ENCODE assay signal across 10 cellular contexts in genomic region chr19:15550847-15551182, GRCh38. TPM values are rescaled to one million over a fixed set of nuclear protein-coding genes. Genes with fewer than 3 reads are reported as not detected.
A peak's percentile ranks its signal among the peaks of the same experiment; 100 is the strongest.
DNase-seq lines count a peak whose midpoint lies in the region; ATAC-seq and TF ChIP-seq lines count a peak whose summit lies in the region.
"Had no signal": no experiment of that assay in that cellular context is flagged by ENCODE, and none has a peak within 500 bp of the region (broad histone marks: within the 10 kb centered on the region; RNA-seq: fewer than 3 reads in every experiment).

No MANE protein-coding gene starts in this region.

- H3K4me3 Mint-ChIP-seq in activated naive CD4-positive, alpha-beta T cell treated with anti-CD3 and anti-CD28 coated beads for 36 hours, result peak overlapping the region; percentile 73
- H3K4me3 Mint-ChIP-seq in memory B cell, result peak overlapping the region; percentile 74

- no peak for TF ChIP-seq CTCF in AG04450 (IDR thresholded peaks at IDR 0.05; ENCODE audit: low read depth, low read length)
- TF ChIP-seq CTCF in GM12872 (IDR thresholded peaks at IDR 0.05; ENCODE audit: insufficient read depth, low read depth, low read length), result peak; percentile 34

- no peak overlapping the region for H3K27ac ChIP-seq in AG04450 (ENCODE audit: low read depth, low read length)
- H3K27ac ChIP-seq: adrenal gland had no signal

- H3K9me3 ChIP-seq in AG04450 (ENCODE audit: control insufficient read depth, insufficient read depth, low read length), result peaks cover 7% of the 10 kb centered on the region; the same call in 1 of the 2 replicates
- H3K9me3 ChIP-seq: adrenal gland had no signal

- POLR2A ChIA-PET in AG04450 (lab: Yijun Ruan, JAX), result interaction anchor here (1.0 kb wide), 1 partner anchor 99 kb away, joined by 3 read pairs; no protein-coding TSS in a partner anchor

- H3K27ac Mint-ChIP-seq in activated naive CD4-positive, alpha-beta T cell treated with anti-CD3 and anti-CD28 coated beads for 36 hours, result no peak overlapping the region
- H3K27ac Mint-ChIP-seq in memory B cell, result no peak overlapping the region

- ATAC-seq in memory B cell (ENCODE audit: low read depth), result no peak
- ATAC-seq in HG02970 (IDR thresholded peaks at IDR 0.05; ENCODE audit: low FRiP score, unreplicated experiment), result no peak
- no peak for ATAC-seq in HG03097 (IDR thresholded peaks at IDR 0.05; ENCODE audit: low FRiP score, unreplicated experiment)
- no peak for ATAC-seq in HG03460 (IDR thresholded peaks at IDR 0.05; ENCODE audit: unreplicated experiment)
- no peak for ATAC-seq in HG03354 (IDR thresholded peaks at IDR 0.05; ENCODE audit: poor library complexity, severe bottlenecking, unreplicated experiment)

- no peaks in the 10 kb centered on the region for H3K9me3 Mint-ChIP-seq in activated naive CD4-positive, alpha-beta T cell treated with anti-CD3 and anti-CD28 coated beads for 36 hours
- H3K9me3 Mint-ChIP-seq in memory B cell, result peaks cover 2% of the 10 kb centered on the region

- peak overlapping the region; percentile 27; the same call in 1 of the 2 replicates for H3K4me3 ChIP-seq in AG04450 (ENCODE audit: low read depth, low read length)

- H3K36me3 Mint-ChIP-seq in activated naive CD4-positive, alpha-beta T cell treated with anti-CD3 and anti-CD28 coated beads for 36 hours (ENCODE audit: low read depth), result no peaks in the 10 kb centered on the region
- no peaks in the 10 kb centered on the region for H3K36me3 Mint-ChIP-seq in memory B cell

- intact Hi-C loops in activated naive CD4-positive, alpha-beta T cell treated with anti-CD3 and anti-CD28 coated beads for 36 hours (cut with micrococcal nuclease), result loop anchor here (1.0 kb wide), 2 partner anchors 84 to 132 kb away; no protein-coding TSS in a partner anchor

- DNase-seq in AG04450 (ENCODE audit: low read depth, low spot score) (no peak), memory B cell (ENCODE audit: low spot score in 2 of 2) (no peak)
- DNase-seq in activated naive CD4-positive, alpha-beta T cell treated with anti-CD3 and anti-CD28 coated beads for 36 hours, result peak; percentile 41
- DNase-seq: kidney glomerular epithelial cell had no signal

- CTCF ChIA-PET in AG04450 (lab: Charles Lee), result interaction anchor here (0.5 kb wide), 1 partner anchor 31 kb away, joined by 4 read pairs; no protein-coding TSS in a partner anchor
- CTCF ChIA-PET in activated naive CD4-positive, alpha-beta T cell treated with anti-CD3 and anti-CD28 coated beads for 36 hours (lab: Charles Lee), result interaction anchor here (0.6 to 4.1 kb wide), 9 partner anchors 9 to 131 kb away, joined by 3 to 28 read pairs (median 3); partner anchors contain the start of gene AKAP8L

- no peaks in the 10 kb centered on the region for H3K27me3 Mint-ChIP-seq in activated naive CD4-positive, alpha-beta T cell treated with anti-CD3 and anti-CD28 coated beads for 36 hours (ENCODE audit: low read depth)
- peaks cover 17% of the 10 kb centered on the region for H3K27me3 Mint-ChIP-seq in memory B cell

- H3K4me1 Mint-ChIP-seq in activated naive CD4-positive, alpha-beta T cell treated with anti-CD3 and anti-CD28 coated beads for 36 hours (ENCODE audit: low read depth), result peaks cover 22% of the 10 kb centered on the region
- peaks cover 12% of the 10 kb centered on the region for H3K4me1 Mint-ChIP-seq in memory B cell

- peaks cover 5% of the 10 kb centered on the region for H3K27me3 ChIP-seq in AG04450 (ENCODE audit: control insufficient read depth, insufficient read depth, low read length)

RNA-seq across cellular contexts. Expression of gene CYP4F22, which starts 42.5 kb away (rescaled TPM):
- not detected in 2 replicates for polyA plus RNA-seq in AG04450 (2011; rRNA removed)
- not detected in 2 replicates for polyA minus RNA-seq in AG04450 (2011; rRNA and poly(A)+ RNA removed)
- under 1 TPM; 0.17 to 0.29 TPM for total RNA-seq in activated naive CD4-positive, alpha-beta T cell treated with anti-CD3 and anti-CD28 coated beads for 36 hours
- polyA plus RNA-seq: adrenal gland had no signal
